ENCODE assay signal across 27 cellular contexts in the genomic region with DNA sequence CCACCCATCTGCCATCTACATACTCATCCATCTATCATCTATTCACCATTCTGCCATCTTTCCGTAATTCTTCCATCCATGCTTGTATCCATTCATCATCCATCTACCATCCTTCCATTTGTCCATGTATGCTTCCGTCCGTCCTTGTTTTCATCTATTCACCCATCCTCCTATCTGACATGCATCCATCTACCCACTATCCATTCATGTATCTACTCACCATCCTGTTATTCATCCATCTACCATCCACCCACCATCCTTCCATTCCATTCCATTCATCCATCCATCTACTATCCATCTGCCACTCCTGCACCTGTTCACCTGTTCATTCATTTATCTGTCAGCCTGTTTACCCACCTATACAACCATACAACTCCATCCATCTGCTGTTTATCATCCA.
DNase-seq lines count a peak whose midpoint lies in the region; ATAC-seq, FAIRE-seq and TF ChIP-seq lines count a peak whose summit lies in the region.
"Had no signal": no experiment of that assay in that cellular context is flagged by ENCODE, and none has a peak within 500 bp of the region (broad histone marks: within the 10 kb centered on the region; RNA-seq: fewer than 3 reads in every experiment).

No MANE protein-coding gene starts in this region.

- no peak overlapping the region for H4K5ac ChIP-seq in IMR-90 (ENCODE audit: low read depth, low read length)

- no peaks in the 10 kb centered on the region for H3K79me1 ChIP-seq in IMR-90 (ENCODE audit: low read depth in 1 of 2, low read length in 2 of 2)

- no peak overlapping the region for H2AK5ac ChIP-seq in IMR-90 (ENCODE audit: low read depth, low read length)

- DNase-seq in GM12891 (ENCODE audit: insufficient read length, low spot score), result no peak
- no peak for DNase-seq in IMR-90
- peak; percentile 29 for DNase-seq in osteoblast (ENCODE audit: insufficient read length, low spot score, missing footprints)
- DNase-seq: 8988T; ACHN; BE2C; C1 segment of cervical spinal cord; CD4-positive, alpha-beta memory T cell; CD4-positive, CD25-positive, alpha-beta regulatory T cell; CD8-positive, alpha-beta memory T cell; COR-L47; DMS 273 treated with DMSO at 0.1 percent for 48 hours; DMS153; DMS53; DMS79; DND-41; EL; GDM1 had no signal

- no peak overlapping the region for H4K8ac ChIP-seq in IMR-90 (ENCODE audit: low read depth in 2 of 2, low read length in 2 of 2)

- H4K91ac ChIP-seq in IMR-90 (ENCODE audit: insufficient read depth, low read depth, low read length), result no peak overlapping the region

- H3K4me1 ChIP-seq in HEK293 (ENCODE audit: control insufficient read depth, insufficient read depth, low read length) (no peaks in the 10 kb centered on the region), IMR-90 (ENCODE audit: control insufficient read depth, insufficient read depth, low read length) (peaks cover 11% of the 10 kb centered on the region), osteoblast (ENCODE audit: insufficient read depth, low read length) (no peaks in the 10 kb centered on the region)
- H3K4me1 ChIP-seq: BE2C, BLaER1 had no signal

- no TSS peak for BruUV-seq in IMR-90 (replicated peaks; lab: Mats Ljungman, UMichigan)

- CTCF ChIA-PET in HEK293 (lab: Yijun Ruan, JAX), result no interaction called here
- CTCF ChIA-PET in IMR-90 (lab: Yijun Ruan, JAX), result no interaction called here

- TF ChIP-seq CTCF in HEK293 (tag by site-specific recombination; IDR thresholded peaks at IDR 0.05) (no peak), IMR-90 (conservative IDR thresholded peaks at IDR 0.05; ENCODE audit: low read depth, low read length) (no peak), osteoblast (IDR thresholded peaks at IDR 0.05; ENCODE audit: extremely low read depth, low read depth, low read length) (no peak)

- H3K18ac ChIP-seq in IMR-90 (ENCODE audit: low read depth, low read length), result no peak overlapping the region

- dilution Hi-C loops in IMR-90 (cut with HindIII; ENCODE audit: low sequenced_read_pairs, unreplicated experiment), result no loop called here

- H4K20me1 ChIP-seq in IMR-90 (ENCODE audit: insufficient read depth, low read length) (no peaks in the 10 kb centered on the region), osteoblast (ENCODE audit: insufficient read depth, low read length) (no peaks in the 10 kb centered on the region)
- H4K20me1 ChIP-seq: BLaER1 had no signal

- H2AFZ ChIP-seq in IMR-90 (replicated peaks; ENCODE audit: low read length, poor library complexity) (no peak overlapping the region), osteoblast (ENCODE audit: low read length) (no peak overlapping the region)

- H2BK15ac ChIP-seq in IMR-90 (ENCODE audit: low read depth, low read length), result no peak overlapping the region

- no peak overlapping the region for H3K9ac ChIP-seq in IMR-90 (ENCODE audit: low read depth, low read length)
- H3K9ac ChIP-seq: BLaER1 had no signal

- H3K9me1 ChIP-seq in IMR-90 (ENCODE audit: insufficient read depth, low read length), result 0 out of 2 replicates have a peak, but pooled peaks cover 14% of the 10 kb centered on the region

- H2BK20ac ChIP-seq in IMR-90 (ENCODE audit: low read depth, low read length), result no peak overlapping the region

- TF ChIP-seq POLR2A in GM12891 (IDR thresholded peaks at IDR 0.05; ENCODE audit: low read depth, low read length), result no peak
- TF ChIP-seq POLR2A in IMR-90 (IDR thresholded peaks at IDR 0.05; ENCODE audit: low read depth, low read length), result no peak

- H3K4me3 ChIP-seq in HEK293 (ENCODE audit: low read depth, low read length), result no peak overlapping the region
- H3K4me3 ChIP-seq in IMR-90 (ENCODE audit: insufficient read depth, low read depth, low read length), result no peak overlapping the region
- H3K4me3 ChIP-seq in osteoblast (ENCODE audit: insufficient read depth, low read length), result no peak overlapping the region
- H3K4me3 ChIP-seq: BLaER1 had no signal

- H3K79me2 ChIP-seq in osteoblast (ENCODE audit: insufficient read depth, low read length), result no peaks in the 10 kb centered on the region

- no peaks in the 10 kb centered on the region for H3K9me3 ChIP-seq in HEK293 (ENCODE audit: control insufficient read depth, insufficient read depth, low read depth, low read length)
- peaks cover 4% of the 10 kb centered on the region; the same call in 1 of the 2 replicates for H3K9me3 ChIP-seq in IMR-90 (ENCODE audit: control insufficient read depth, insufficient read depth, low read length)
- no peaks in the 10 kb centered on the region for H3K9me3 ChIP-seq in osteoblast (ENCODE audit: low read depth, low read length)
- H3K9me3 ChIP-seq: BE2C had no signal

- ATAC-seq in IMR-90 (ENCODE audit: low read depth) (no peak), HG03039 (IDR thresholded peaks at IDR 0.05; ENCODE audit: unreplicated experiment) (no peak), HG03469 (IDR thresholded peaks at IDR 0.05; ENCODE audit: unreplicated experiment) (no peak), GM21723 (IDR thresholded peaks at IDR 0.05; ENCODE audit: unreplicated experiment) (no peak), GM19328 (IDR thresholded peaks at IDR 0.05; ENCODE audit: unreplicated experiment) (no peak)

- H3K4me2 ChIP-seq in IMR-90 (ENCODE audit: low read depth, low read length) (no peak overlapping the region), osteoblast (ENCODE audit: insufficient read depth, low read length) (no peak overlapping the region)
- H3K4me2 ChIP-seq: BLaER1 had no signal

- WGBS in IMR-90 (ENCODE audit: extremely low coverage in 2 of 2, insufficient read length in 1 of 2), 2 experiments, result 80 to 100% methylated on average over 1 to 3 of the region's 3 CpGs

- H3K23ac ChIP-seq in IMR-90 (ENCODE audit: low read depth, low read length), result no peak overlapping the region

- peak; percentile 13 for FAIRE-seq in GM12891 (lab: Jason Lieb, UNC)
- FAIRE-seq: A204.1, GM12892, GM19239 had no signal

- no peak overlapping the region for H3K14ac ChIP-seq in IMR-90 (replicated peaks; ENCODE audit: low read depth, low read length)

- H3K4ac ChIP-seq in IMR-90 (ENCODE audit: low read depth, low read length), result no peak overlapping the region

- POLR2A ChIA-PET in HEK293 (lab: Yijun Ruan, JAX), result no interaction called here
- POLR2A ChIA-PET in IMR-90 (lab: Charles Lee; ENCODE audit: unreplicated experiment), result no interaction called here

- H3K27me3 ChIP-seq in IMR-90 (ENCODE audit: control insufficient read depth, insufficient read depth, low read length) (no peaks in the 10 kb centered on the region), osteoblast (ENCODE audit: insufficient read depth, low read length) (no peaks in the 10 kb centered on the region)
- H3K27me3 ChIP-seq: BE2C, BLaER1 had no signal

- H3K56ac ChIP-seq in IMR-90 (ENCODE audit: extremely low read depth, insufficient read depth, low read length), result no peak overlapping the region

- H3K27ac ChIP-seq in HEK293 (ENCODE audit: extremely low read depth, low read depth, low read length) (no peak overlapping the region), IMR-90 (ENCODE audit: insufficient read depth, low read length) (no peak overlapping the region), osteoblast (ENCODE audit: low read depth, low read length) (no peak overlapping the region)
- H3K27ac ChIP-seq: BLaER1 had no signal

- intact Hi-C loops in IMR-90 (cut with micrococcal nuclease), result no loop called here

- peak overlapping the region; percentile 39 for H2BK5ac ChIP-seq in IMR-90 (ENCODE audit: low read depth, low read length, poor library complexity, severe bottlenecking)

- H2AK9ac ChIP-seq in IMR-90 (replicated peaks; ENCODE audit: low read depth, low read length, poor library complexity), result no peak overlapping the region

- H3K36me3 ChIP-seq in HEK293 (ENCODE audit: control insufficient read depth in 2 of 2, insufficient read depth in 1 of 2, low read length in 2 of 2), result peaks cover 19 to 40% of the 10 kb centered on the region in 2 experiments
- peaks cover 46% of the 10 kb centered on the region for H3K36me3 ChIP-seq in IMR-90 (ENCODE audit: control insufficient read depth, insufficient read depth, low read length)
- no peaks in the 10 kb centered on the region for H3K36me3 ChIP-seq in osteoblast (ENCODE audit: insufficient read depth, low read length)
- H3K36me3 ChIP-seq: BE2C had no signal

- H2BK120ac ChIP-seq in IMR-90 (ENCODE audit: low read depth, low read length), result no peak overlapping the region

- TF ChIP-seq RAD21 in IMR-90 (IDR thresholded peaks at IDR 0.05; ENCODE audit: low read length), result no peak

- in situ Hi-C loops in IMR-90 (cut with MboI; ENCODE audit: low sequenced_read_pairs), result no loop called here

TF ChIP-seq in GM12891, 5 proteins besides CTCF, POLR2A, EP300 and RAD21:
- TF ChIP-seq POU2F2 (IDR thresholded peaks at IDR 0.05; ENCODE audit: low read depth, low read length), result no peak
- no peak for TF ChIP-seq SPI1 (IDR thresholded peaks at IDR 0.05; ENCODE audit: low read depth, low read length)
- no peak for TF ChIP-seq POLR2AphosphoS5 (IDR thresholded peaks at IDR 0.05; ENCODE audit: low read depth, low read length)
- no peak for TF ChIP-seq TAF1 (IDR thresholded peaks at IDR 0.05; ENCODE audit: low read depth, low read length)
- no peak for TF ChIP-seq PAX5 (IDR thresholded peaks at IDR 0.05; ENCODE audit: insufficient read depth, low read length, severe bottlenecking)

TF ChIP-seq in HEK293, 187 proteins besides CTCF, POLR2A, EP300 and RAD21 (continues in another document):
- TF ChIP-seq GFI1B (tag by site-specific recombination; IDR thresholded peaks at IDR 0.05) (no peak), ZNF274 (IDR thresholded peaks at IDR 0.05; ENCODE audit: low read length) (no peak), ZNF274 (tag by site-specific recombination; IDR thresholded peaks at IDR 0.05; ENCODE audit: borderline replicate concordance) (0 out of 2 replicates have a peak, but pooled peaks have one; percentile 16)

TF ChIP-seq in IMR-90, 13 proteins besides CTCF, POLR2A, EP300 and RAD21 (continues in another document):
- TF ChIP-seq FOS (IDR thresholded peaks at IDR 0.05; ENCODE audit: low read depth, low read length) (no peak), MXI1 (IDR thresholded peaks at IDR 0.05; ENCODE audit: borderline replicate concordance, low read depth, low read length) (no peak), NFE2L2 (IDR thresholded peaks at IDR 0.05; ENCODE audit: low read depth, low read length) (no peak), RCOR1 (IDR thresholded peaks at IDR 0.05; ENCODE audit: insufficient replicate concordance, low read length) (no peak), SMC3 (IDR thresholded peaks at IDR 0.05; ENCODE audit: low read depth, low read length) (no peak), USF2 (IDR thresholded peaks at IDR 0.05; ENCODE audit: low read depth, low read length) (no peak), RFX5 (IDR thresholded peaks at IDR 0.05; ENCODE audit: low read depth, low read length) (no peak), CHD1 (IDR thresholded peaks at IDR 0.05; ENCODE audit: low read depth, low read length) (no peak)
